Comparison of ENCODE assay signal across 15 cellular contexts in genomic region chr3:126540946-126541627, GRCh38. TPM values are rescaled to one million over a fixed set of nuclear protein-coding genes. Genes with fewer than 3 reads are reported as not detected.
DNase-seq lines count a peak whose midpoint lies in the region; ATAC-seq and TF ChIP-seq lines count a peak whose summit lies in the region.
"Had no signal": no experiment of that assay in that cellular context is flagged by ENCODE, and none has a peak within 500 bp of the region (broad histone marks: within the 10 kb centered on the region; RNA-seq: fewer than 3 reads in every experiment).

No MANE protein-coding gene starts in this region.

- POLR2A ChIA-PET in activated naive CD8-positive, alpha-beta T cell treated with anti-CD3 and anti-CD28 coated beads, Interleukin-2, amount 10 ng/mL, durations not matched to agents 7 days and 5 days (lab: Charles Lee), result no interaction called here

- peak; percentile 2 for DNase-seq in activated naive CD8-positive, alpha-beta T cell treated with anti-CD3 and anti-CD28 coated beads, Interleukin-2, amount 10 ng/mL, durations not matched to agents 7 days and 5 days
- no peak for DNase-seq in activated naive CD8-positive, alpha-beta T cell treated with anti-CD3 and anti-CD28 coated beads, Interleukin-2, amount 50 U/mL, for 24 hours
- DNase-seq in activated CD8-positive, alpha-beta memory T cell treated with anti-CD3 and anti-CD28 coated beads, Interleukin-2, amount 50 U/mL, for 4 hours, result peak; percentile 2
- peak; percentile 41 for DNase-seq in lower lobe of right lung
- DNase-seq in ureter (ENCODE audit: low spot score), result peak; percentile 37
- DNase-seq in natural killer cell, result no peak
- no peak for DNase-seq in NCI-H1694 (lab: John Stamatoyannopoulos, UW)
- DNase-seq: activated T-cell treated with anti-CD3 and anti-CD28 coated beads, Interleukin-2, amount 50 U/mL, for 4 hours; hippocampal formation had no signal

- no peaks in the 10 kb centered on the region for H3K36me3 Mint-ChIP-seq in activated naive CD8-positive, alpha-beta T cell treated with anti-CD3 and anti-CD28 coated beads, Interleukin-2, amount 10 ng/mL, durations not matched to agents 7 days and 5 days
- H3K36me3 Mint-ChIP-seq in activated naive CD8-positive, alpha-beta T cell treated with anti-CD3 and anti-CD28 coated beads, Interleukin-2, amount 50 U/mL, for 24 hours (ENCODE audit: low read depth), result no peaks in the 10 kb centered on the region
- no peaks in the 10 kb centered on the region for H3K36me3 Mint-ChIP-seq in natural killer cell
- H3K36me3 Mint-ChIP-seq: brain had no signal

- H3K36me3 ChIP-seq in lower lobe of right lung, result no peaks in the 10 kb centered on the region
- H3K36me3 ChIP-seq: thyroid gland had no signal

- intact Hi-C loops in lower lobe of right lung (cut with DNase I) (no loop called here), natural killer cell (cut with micrococcal nuclease) (no loop called here)

- TF ChIP-seq CTCF in lower lobe of right lung (IDR thresholded peaks at IDR 0.05), result no peak
- no peak for TF ChIP-seq CTCF in natural killer cell (IDR thresholded peaks at IDR 0.05)

- H3K9me3 Mint-ChIP-seq in activated naive CD8-positive, alpha-beta T cell treated with anti-CD3 and anti-CD28 coated beads, Interleukin-2, amount 10 ng/mL, durations not matched to agents 7 days and 5 days, result peaks cover 3% of the 10 kb centered on the region
- peaks cover 4% of the 10 kb centered on the region for H3K9me3 Mint-ChIP-seq in activated naive CD8-positive, alpha-beta T cell treated with anti-CD3 and anti-CD28 coated beads, Interleukin-2, amount 50 U/mL, for 24 hours
- H3K9me3 Mint-ChIP-seq in natural killer cell, result no peaks in the 10 kb centered on the region
- H3K9me3 Mint-ChIP-seq: activated T-cell treated with anti-CD3 and anti-CD28 coated beads, Interleukin-2, amount 50 U/mL, for 4 hours; brain had no signal

- no peak overlapping the region for H3K27ac ChIP-seq in lower lobe of right lung
- H3K27ac ChIP-seq: thyroid gland, VCaP had no signal

- no peak overlapping the region for H3K4me3 ChIP-seq in lower lobe of right lung
- H3K4me3 ChIP-seq: thyroid gland had no signal

- peaks cover 8% of the 10 kb centered on the region for H3K4me1 Mint-ChIP-seq in activated naive CD8-positive, alpha-beta T cell treated with anti-CD3 and anti-CD28 coated beads, Interleukin-2, amount 10 ng/mL, durations not matched to agents 7 days and 5 days
- H3K4me1 Mint-ChIP-seq in activated naive CD8-positive, alpha-beta T cell treated with anti-CD3 and anti-CD28 coated beads, Interleukin-2, amount 50 U/mL, for 24 hours, result peaks cover 5% of the 10 kb centered on the region
- H3K4me1 Mint-ChIP-seq in natural killer cell, result peaks cover 9 to 21% of the 10 kb centered on the region in 2 donors

- no peak overlapping the region for H3K4me3 Mint-ChIP-seq in activated naive CD8-positive, alpha-beta T cell treated with anti-CD3 and anti-CD28 coated beads, Interleukin-2, amount 10 ng/mL, durations not matched to agents 7 days and 5 days
- H3K4me3 Mint-ChIP-seq in activated naive CD8-positive, alpha-beta T cell treated with anti-CD3 and anti-CD28 coated beads, Interleukin-2, amount 50 U/mL, for 24 hours, result no peak overlapping the region
- H3K4me3 Mint-ChIP-seq in natural killer cell, result no peak overlapping the region
- H3K4me3 Mint-ChIP-seq: activated T-cell treated with anti-CD3 and anti-CD28 coated beads, Interleukin-2, amount 50 U/mL, for 4 hours; brain had no signal

- no peak for ATAC-seq in activated naive CD8-positive, alpha-beta T cell treated with anti-CD3 and anti-CD28 coated beads, Interleukin-2, amount 10 ng/mL, durations not matched to agents 7 days and 5 days (ENCODE audit: low read depth)
- no peak for ATAC-seq in activated naive CD8-positive, alpha-beta T cell treated with anti-CD3 and anti-CD28 coated beads, Interleukin-2, amount 50 U/mL, for 24 hours
- ATAC-seq in lower lobe of right lung (no peak), natural killer cell (no peak), HG02678 (IDR thresholded peaks at IDR 0.05; ENCODE audit: unreplicated experiment) (no peak)
- ATAC-seq: activated T-cell treated with anti-CD3 and anti-CD28 coated beads, Interleukin-2, amount 50 U/mL, for 4 hours had no signal

- no peak overlapping the region for H3K27ac Mint-ChIP-seq in activated naive CD8-positive, alpha-beta T cell treated with anti-CD3 and anti-CD28 coated beads, Interleukin-2, amount 10 ng/mL, durations not matched to agents 7 days and 5 days
- no peak overlapping the region for H3K27ac Mint-ChIP-seq in activated naive CD8-positive, alpha-beta T cell treated with anti-CD3 and anti-CD28 coated beads, Interleukin-2, amount 50 U/mL, for 24 hours
- H3K27ac Mint-ChIP-seq in natural killer cell, result no peak overlapping the region

- H3K9me3 ChIP-seq in lower lobe of right lung, result no peaks in the 10 kb centered on the region
- H3K9me3 ChIP-seq: thyroid gland had no signal

- H3K27me3 Mint-ChIP-seq in activated naive CD8-positive, alpha-beta T cell treated with anti-CD3 and anti-CD28 coated beads, Interleukin-2, amount 10 ng/mL, durations not matched to agents 7 days and 5 days, result peaks cover 9% of the 10 kb centered on the region
- peaks cover 5% of the 10 kb centered on the region for H3K27me3 Mint-ChIP-seq in activated naive CD8-positive, alpha-beta T cell treated with anti-CD3 and anti-CD28 coated beads, Interleukin-2, amount 50 U/mL, for 24 hours
- peaks cover 0 to 7% of the 10 kb centered on the region in 2 donors for H3K27me3 Mint-ChIP-seq in natural killer cell (ENCODE audit: low read depth in 2 of 2)
- H3K27me3 Mint-ChIP-seq: brain had no signal

- peaks cover 8% of the 10 kb centered on the region for H3K4me1 ChIP-seq in lower lobe of right lung
- H3K4me1 ChIP-seq: thyroid gland had no signal

- peaks cover 27% of the 10 kb centered on the region for H3K27me3 ChIP-seq in lower lobe of right lung (ENCODE audit: low read depth)

RNA-seq across cellular contexts. Expression of gene CHST13, which starts 17.1 kb away (rescaled TPM):
- under 1 TPM in 1 of 2 experiments, not detected in 1; 0.28 TPM for total RNA-seq in activated naive CD8-positive, alpha-beta T cell treated with anti-CD3 and anti-CD28 coated beads, Interleukin-2, amount 10 ng/mL, durations not matched to agents 7 days and 5 days
- total RNA-seq in lower lobe of right lung (1.5 TPM), ureter (not detected), natural killer cell (under 1 TPM in 2 of 3 donors, not detected in 1; 0.19 to 0.20 TPM)
- total RNA-seq: activated T-cell treated with anti-CD3 and anti-CD28 coated beads, Interleukin-2, amount 50 U/mL, for 4 hours; LHCN-M2 had no signal

RNA-seq across cellular contexts. Expression of gene C3orf22, which starts 17.6 kb away (rescaled TPM):
- not detected for total RNA-seq in activated naive CD8-positive, alpha-beta T cell treated with anti-CD3 and anti-CD28 coated beads, Interleukin-2, amount 10 ng/mL, durations not matched to agents 7 days and 5 days
- not detected for total RNA-seq in lower lobe of right lung
- total RNA-seq in ureter, result not detected
- total RNA-seq in natural killer cell, result not detected
- total RNA-seq: activated T-cell treated with anti-CD3 and anti-CD28 coated beads, Interleukin-2, amount 50 U/mL, for 4 hours; LHCN-M2; right cardiac atrium; thyroid gland had no signal

RNA-seq across cellular contexts. Expression of gene UROC1, which starts 23.5 kb away (rescaled TPM):
- total RNA-seq in activated naive CD8-positive, alpha-beta T cell treated with anti-CD3 and anti-CD28 coated beads, Interleukin-2, amount 10 ng/mL, durations not matched to agents 7 days and 5 days, result not detected
- total RNA-seq in lower lobe of right lung (not detected), ureter (not detected), natural killer cell (not detected)
- total RNA-seq: activated T-cell treated with anti-CD3 and anti-CD28 coated beads, Interleukin-2, amount 50 U/mL, for 4 hours; LHCN-M2; right cardiac atrium; thyroid gland had no signal

Comparison
In these comparisons a context has a peak if more than half of its experiments do, and no peak if none do; other contexts are left out.
1. DNase-seq: peak in activated naive CD8-positive, alpha-beta T cell treated with anti-CD3 and anti-CD28 coated beads, Interleukin-2, amount 10 ng/mL, durations not matched to agents 7 days and 5 days (single experiment), activated CD8-positive, alpha-beta memory T cell treated with anti-CD3 and anti-CD28 coated beads, Interleukin-2, amount 50 U/mL, for 4 hours (single experiment), lower lobe of right lung (single experiment) and ureter (single experiment); none in activated naive CD8-positive, alpha-beta T cell treated with anti-CD3 and anti-CD28 coated beads, Interleukin-2, amount 50 U/mL, for 24 hours (single experiment), natural killer cell (single experiment) and NCI-H1694 (single experiment).